In the genomic region with DNA sequence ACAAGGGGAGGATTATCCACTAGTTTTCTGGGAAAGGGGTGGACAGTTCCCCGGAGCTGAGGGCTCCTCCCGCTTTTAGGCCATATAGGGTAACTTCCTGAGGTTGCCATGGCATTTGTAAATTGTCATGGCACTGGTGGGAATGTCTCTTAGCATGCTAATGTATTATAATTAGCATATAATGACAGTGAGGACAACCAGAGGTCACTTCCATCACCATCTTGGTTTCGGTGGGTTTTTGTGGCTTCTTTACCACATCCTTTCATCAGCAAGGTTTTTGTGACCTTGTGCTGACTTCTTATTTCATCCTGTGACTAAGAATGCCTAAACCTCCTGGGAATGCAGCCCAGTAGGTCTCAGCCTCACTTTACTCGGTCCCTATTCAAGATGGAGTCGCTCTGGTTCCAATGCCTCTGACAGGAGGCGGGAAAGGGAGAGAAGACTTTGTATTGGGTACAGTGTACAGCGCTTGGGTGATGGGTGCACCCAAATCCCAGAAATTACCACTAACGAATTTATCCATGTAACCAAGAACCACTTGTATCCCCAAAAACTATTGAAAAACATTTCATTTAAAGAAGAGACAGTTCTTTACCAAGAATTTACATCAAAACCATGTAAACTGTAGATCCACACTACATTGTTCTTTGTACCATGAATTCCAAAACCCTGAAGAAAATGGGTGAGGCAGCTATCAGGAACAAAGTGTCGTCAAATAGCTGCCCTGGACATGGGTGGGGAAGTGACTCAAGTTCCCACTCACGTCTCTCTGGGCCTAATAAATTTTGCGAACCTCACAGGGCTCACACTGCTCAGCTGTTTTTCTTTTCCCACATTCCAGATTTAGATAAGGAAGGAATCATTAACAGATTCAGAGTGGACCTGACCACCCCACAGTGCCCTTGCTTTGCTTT, we compare ENCODE assay signal across 10 cellular contexts. TPM values are rescaled to one million over a fixed set of nuclear protein-coding genes. Genes with fewer than 3 reads are reported as not detected.
DNase-seq lines count a peak whose midpoint lies in the region; ATAC-seq and TF ChIP-seq lines count a peak whose summit lies in the region.
"Had no signal": no experiment of that assay in that cellular context is flagged by ENCODE, and none has a peak within 500 bp of the region (broad histone marks: within the 10 kb centered on the region; RNA-seq: fewer than 3 reads in every experiment).

No MANE protein-coding gene starts in this region.

- H3K36me3 Mint-ChIP-seq in activated CD4-positive, alpha-beta memory T cell treated with anti-CD3 and anti-CD28 coated beads, Interleukin-2, amount 10 ng/mL, durations not matched to agents 7 days and 5 days (ENCODE audit: low read depth): peaks cover 3% of the 10 kb centered on the region
- peaks cover 0 to 10% (median 0%) of the 10 kb centered on the region in 5 donors for H3K36me3 Mint-ChIP-seq in naive thymus-derived CD4-positive, alpha-beta T cell

- H3K4me1 Mint-ChIP-seq in activated CD4-positive, alpha-beta memory T cell treated with anti-CD3 and anti-CD28 coated beads, Interleukin-2, amount 10 ng/mL, durations not matched to agents 7 days and 5 days: peaks cover 67% of the 10 kb centered on the region
- H3K4me1 Mint-ChIP-seq in naive thymus-derived CD4-positive, alpha-beta T cell: peaks cover 18 to 73% (median 41%) of the 10 kb centered on the region in 7 donors

- POLR2A ChIA-PET in activated CD4-positive, alpha-beta memory T cell treated with anti-CD3 and anti-CD28 coated beads, Interleukin-2, amount 10 ng/mL, durations not matched to agents 7 days and 5 days (lab: Charles Lee): interaction anchor here (1.5 kb wide), 1 partner anchor 348 kb away, joined by 3 read pairs; no protein-coding TSS in a partner anchor
- POLR2A ChIA-PET in naive thymus-derived CD4-positive, alpha-beta T cell (lab: Charles Lee): no interaction called here

- H3K27me3 ChIP-seq in naive thymus-derived CD4-positive, alpha-beta T cell (ENCODE audit: control insufficient read depth in 2 of 2, insufficient read depth in 2 of 2, low read length in 2 of 2): no peaks in the 10 kb centered on the region
- no peaks in the 10 kb centered on the region for H3K27me3 ChIP-seq in gastrocnemius medialis

- no peak overlapping the region for H3K27ac Mint-ChIP-seq in activated CD4-positive, alpha-beta memory T cell treated with anti-CD3 and anti-CD28 coated beads, Interleukin-2, amount 10 ng/mL, durations not matched to agents 7 days and 5 days
- peak overlapping the region in 1 of 9 donors; percentile 50 for H3K27ac Mint-ChIP-seq in naive thymus-derived CD4-positive, alpha-beta T cell

- H3K9me3 ChIP-seq in naive thymus-derived CD4-positive, alpha-beta T cell (ENCODE audit: control insufficient read depth in 2 of 3, low read length in 3 of 3): no peaks in the 10 kb centered on the region
- no peaks in the 10 kb centered on the region for H3K9me3 ChIP-seq in gastrocnemius medialis

- no peak for TF ChIP-seq CTCF in gastrocnemius medialis (IDR thresholded peaks at IDR 0.05 in 4 of 5, conservative IDR thresholded peaks at IDR 0.05 in 1 of 5)

- H3K36me3 ChIP-seq in naive thymus-derived CD4-positive, alpha-beta T cell (ENCODE audit: control insufficient read depth in 2 of 3, insufficient read depth in 3 of 3, low read length in 3 of 3): no peaks in the 10 kb centered on the region
- H3K36me3 ChIP-seq in gastrocnemius medialis: no peaks in the 10 kb centered on the region

- intact Hi-C loops in naive thymus-derived CD4-positive, alpha-beta T cell (cut with micrococcal nuclease): no loop called here
- intact Hi-C loops in gastrocnemius medialis (cut with DNase I; ENCODE audit: low total_unique reads): no loop called here

- in situ Hi-C loops in gastrocnemius medialis (cut with MboI; ENCODE audit: low sequenced_read_pairs in 4 of 4): no loop called here

- CTCF ChIA-PET in activated CD4-positive, alpha-beta memory T cell treated with anti-CD3 and anti-CD28 coated beads, Interleukin-2, amount 10 ng/mL, durations not matched to agents 7 days and 5 days (lab: Charles Lee): interaction anchor here (0.6 to 2.1 kb wide), 3 partner anchors 33 to 1489 kb away, joined by 3 to 8 read pairs (median 4); no protein-coding TSS in a partner anchor
- CTCF ChIA-PET in naive thymus-derived CD4-positive, alpha-beta T cell (lab: Charles Lee): interaction anchor here (0.5 kb wide), 1 partner anchor 20 kb away, joined by 3 read pairs; no protein-coding TSS in a partner anchor

- no peak overlapping the region for H3K4me3 Mint-ChIP-seq in activated CD4-positive, alpha-beta memory T cell treated with anti-CD3 and anti-CD28 coated beads, Interleukin-2, amount 10 ng/mL, durations not matched to agents 7 days and 5 days
- peak overlapping the region in 1 of 10 donors; percentile 48 for H3K4me3 Mint-ChIP-seq in naive thymus-derived CD4-positive, alpha-beta T cell

- H3K4me3 ChIP-seq in naive thymus-derived CD4-positive, alpha-beta T cell (ENCODE audit: low read length): no peak overlapping the region
- H3K4me3 ChIP-seq in gastrocnemius medialis: no peak overlapping the region

- peak; percentile 61 for DNase-seq in activated CD4-positive, alpha-beta memory T cell treated with anti-CD3 and anti-CD28 coated beads, Interleukin-2, amount 10 ng/mL, durations not matched to agents 7 days and 5 days
- DNase-seq in naive thymus-derived CD4-positive, alpha-beta T cell: no peak
- no peak for DNase-seq in anterior cingulate cortex (lab: John Stamatoyannopoulos, UW)
- no peak for DNase-seq in gastrocnemius medialis
- no peak for DNase-seq in hepatic stellate cell (ENCODE audit: low spot score)
- DNase-seq: activated effector memory CD4-positive, alpha-beta T cell treated with Interleukin-2 at 50 U/mL for 16 hours; NCI-H526 had no signal

- ATAC-seq in GM18867 (IDR thresholded peaks at IDR 0.05; ENCODE audit: unreplicated experiment) (peak; percentile 36), HG02981 (IDR thresholded peaks at IDR 0.05; ENCODE audit: unreplicated experiment) (peak; percentile 48), gastrocnemius medialis (no peak), HG02973 (IDR thresholded peaks at IDR 0.05; ENCODE audit: unreplicated experiment) (no peak)
- peak; percentile 38 for ATAC-seq in naive thymus-derived CD4-positive, alpha-beta T cell

- H3K4me1 ChIP-seq in naive thymus-derived CD4-positive, alpha-beta T cell (ENCODE audit: control insufficient read depth in 2 of 2, insufficient read depth in 2 of 2, low read length in 2 of 2): no peaks in the 10 kb centered on the region
- peaks cover 6 to 12% of the 10 kb centered on the region in 2 donors for H3K4me1 ChIP-seq in gastrocnemius medialis

- peaks cover 2% of the 10 kb centered on the region for H3K9me3 Mint-ChIP-seq in activated CD4-positive, alpha-beta memory T cell treated with anti-CD3 and anti-CD28 coated beads, Interleukin-2, amount 10 ng/mL, durations not matched to agents 7 days and 5 days
- H3K9me3 Mint-ChIP-seq in naive thymus-derived CD4-positive, alpha-beta T cell: no peaks in the 10 kb centered on the region

- H3K27ac ChIP-seq in naive thymus-derived CD4-positive, alpha-beta T cell (ENCODE audit: low read depth, low read length): no peak overlapping the region
- no peak overlapping the region for H3K27ac ChIP-seq in gastrocnemius medialis

- peaks cover 40% of the 10 kb centered on the region for H3K27me3 Mint-ChIP-seq in activated CD4-positive, alpha-beta memory T cell treated with anti-CD3 and anti-CD28 coated beads, Interleukin-2, amount 10 ng/mL, durations not matched to agents 7 days and 5 days
- peaks cover 6 to 22% (median 17%) of the 10 kb centered on the region in 5 donors for H3K27me3 Mint-ChIP-seq in naive thymus-derived CD4-positive, alpha-beta T cell

- TF ChIP-seq POLR2A in gastrocnemius medialis (IDR thresholded peaks at IDR 0.05): no peak

RNA-seq across cellular contexts. Expression of a gene that starts 8.9 kb away (rescaled TPM):
- under 1 TPM in 1 of 2 experiments, not detected in 1; 0.25 TPM for total RNA-seq in activated CD4-positive, alpha-beta memory T cell treated with anti-CD3 and anti-CD28 coated beads, Interleukin-2, amount 10 ng/mL, durations not matched to agents 7 days and 5 days
- 1 to 10 TPM in 1 of 5 experiments, under 1 TPM in 3, not detected in 1; 0.08 to 1.1 (median 0.14) TPM for total RNA-seq in naive thymus-derived CD4-positive, alpha-beta T cell
- not detected for polyA plus RNA-seq in naive thymus-derived CD4-positive, alpha-beta T cell
- total RNA-seq in gastrocnemius medialis: 10 to 100 TPM; 11.2 to 34.5 (median 22.8) TPM

RNA-seq across cellular contexts. Expression of a gene that starts 50.6 kb away (rescaled TPM):
- 1 to 10 TPM; 3.5 to 5.0 TPM for total RNA-seq in activated CD4-positive, alpha-beta memory T cell treated with anti-CD3 and anti-CD28 coated beads, Interleukin-2, amount 10 ng/mL, durations not matched to agents 7 days and 5 days
- 10 to 100 TPM in 2 of 5 experiments, 1 to 10 TPM in 3; 4.0 to 14.1 (median 5.9) TPM for total RNA-seq in naive thymus-derived CD4-positive, alpha-beta T cell
- polyA plus RNA-seq in naive thymus-derived CD4-positive, alpha-beta T cell: 1 to 10 TPM; 1.4 to 2.0 TPM
- 10 to 100 TPM; 12.9 to 38.1 (median 18.9) TPM for total RNA-seq in gastrocnemius medialis

RNA-seq across cellular contexts. Expression of a gene that starts 52.1 kb away (rescaled TPM):
- not detected for total RNA-seq in activated CD4-positive, alpha-beta memory T cell treated with anti-CD3 and anti-CD28 coated beads, Interleukin-2, amount 10 ng/mL, durations not matched to agents 7 days and 5 days
- not detected for total RNA-seq in naive thymus-derived CD4-positive, alpha-beta T cell
- under 1 TPM in 1 of 2 donors, not detected in 1; 0.19 TPM for polyA plus RNA-seq in naive thymus-derived CD4-positive, alpha-beta T cell
- not detected for total RNA-seq in gastrocnemius medialis

Comparison
In these comparisons a context has a peak if more than half of its experiments do, and no peak if none do; other contexts are left out.
1. ATAC-seq: peak in GM18867 (single experiment), HG02981 (single experiment) and naive thymus-derived CD4-positive, alpha-beta T cell (single experiment); none in gastrocnemius medialis (0 of 2) and HG02973 (single experiment).
2. RNA of a gene that starts 8.9 kb away (total RNA-seq): 11.2 to 34.5 TPM in gastrocnemius medialis; 0.25 TPM in activated CD4-positive, alpha-beta memory T cell treated with anti-CD3 and anti-CD28 coated beads, Interleukin-2, amount 10 ng/mL, durations not matched to agents 7 days and 5 days and 0.08 to 1.1 TPM in naive thymus-derived CD4-positive, alpha-beta T cell; every median in the first group is over 4 times any median in the second.